ENCODE assay signal across 19 cellular contexts in the genomic region with DNA sequence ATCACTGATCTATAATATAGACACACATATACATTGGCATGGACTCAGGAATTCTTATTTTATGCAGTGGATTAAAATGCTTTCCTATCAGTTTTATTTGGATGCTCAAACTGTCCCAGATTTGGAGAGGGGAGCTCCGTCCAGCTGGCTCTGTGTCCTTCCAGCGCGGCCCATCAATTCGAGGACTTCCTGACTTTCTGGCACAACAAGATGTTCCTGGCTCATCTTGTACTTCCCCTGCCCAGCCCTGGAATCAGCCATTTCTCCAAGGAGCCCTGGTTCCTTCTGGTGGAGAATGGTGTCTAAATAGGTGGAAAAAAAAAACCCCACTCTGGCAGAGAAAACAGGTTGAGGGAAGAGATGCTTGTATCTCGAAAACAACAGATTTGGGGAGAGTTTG.
"Had no signal": no experiment of that assay in that cellular context is flagged by ENCODE, and none has a peak within 500 bp of the region (broad histone marks: within the 10 kb centered on the region; RNA-seq: fewer than 3 reads in every experiment).

No MANE protein-coding gene starts in this region.

- H3K27me3 ChIP-seq: neural progenitor cell, ovary, tibial nerve had no signal

- H3K9me3 ChIP-seq: mucosa of descending colon, ovary, tibial nerve had no signal

- H3K4me1 ChIP-seq: neural progenitor cell had no signal

- H3K4me3 ChIP-seq: mucosa of descending colon, neural progenitor cell, ovary, tibial nerve had no signal

- H3K36me3 ChIP-seq: brain microvascular endothelial cell, neural progenitor cell, ovary, tibial nerve had no signal

- DNase-seq: activated CD4-positive, alpha-beta T cell treated with anti-CD3 and anti-CD28 coated beads, Interleukin-2, amount 10 ng/mL, durations not matched to agents 7 days and 5 days; activated CD8-positive, alpha-beta T cell treated with anti-CD3 and anti-CD28 coated beads, Interleukin-2, amount 10 ng/mL, durations not matched to agents 7 days and 5 days; activated naive CD4-positive, alpha-beta T cell treated with anti-CD3 and anti-CD28 coated beads, Interleukin-2, amount 10 ng/mL, durations not matched to agents 7 days and 5 days; activated naive CD8-positive, alpha-beta T cell treated with anti-CD3 and anti-CD28 coated beads, Interleukin-2, amount 50 U/mL, for 24 hours; activated T-cell treated with anti-CD3 and anti-CD28 coated beads, Interleukin-2, amount 50 U/mL, for 24 hours; aorta; brain microvascular endothelial cell; effector memory CD8-positive, alpha-beta T cell; glutamatergic neuron; kidney; mesenchymal stem cell; mucosa of descending colon; naive thymus-derived CD4-positive, alpha-beta T cell; stimulated activated CD8-positive, alpha-beta memory T cell treated with anti-CD3 and anti-CD28 coated beads, Interleukin-4, amount 100 ng/mL, for 48 hours; stimulated activated naive CD4-positive, alpha-beta T cell; T1000 had no signal

- H3K27ac ChIP-seq: brain microvascular endothelial cell, neural progenitor cell, ovary had no signal
